ENCODE assay signal across 7 cellular contexts in genomic region chr7:27199820-27200760, GRCh38. TPM values are rescaled to one million over a fixed set of nuclear protein-coding genes. Genes with fewer than 3 reads are reported as not detected.
DNase-seq lines count a peak whose midpoint lies in the region; ATAC-seq and TF ChIP-seq lines count a peak whose summit lies in the region.

Gene HOXA13, minus strand, starts transcription at chr7:27200091. Its CDS starts 14 bp downstream, at chr7:27200077.

- H4K8ac ChIP-seq in trophoblast cell (ENCODE audit: low read depth, low read length) = no peak within 1 kb of the TSS

- no peaks in the 10 kb centered on the region for H3K9me3 ChIP-seq in RWPE2 (ENCODE audit: severe bottlenecking)
- peaks cover 0 to 3% of the 10 kb centered on the region in 2 donors for H3K9me3 ChIP-seq in esophagus (ENCODE audit: control insufficient read depth in 2 of 2, insufficient read depth in 1 of 2, low read depth in 1 of 2, low read length in 1 of 2)
- H3K9me3 ChIP-seq in trophoblast cell (ENCODE audit: insufficient read depth, low read depth, low read length) = peaks cover 12% of the 10 kb centered on the region

- no peak within 1 kb of the TSS for H4K12ac ChIP-seq in trophoblast cell (ENCODE audit: low read depth, low read length)

- H2BK12ac ChIP-seq in trophoblast cell (ENCODE audit: low read length) = no peak within 1 kb of the TSS

- H3K4me3 ChIP-seq in RWPE2 (ENCODE audit: severe bottlenecking) (peak within 1 kb of the TSS; percentile 89), esophagus (ENCODE audit: low read depth in 1 of 2, low read length in 2 of 2) (peak within 1 kb of the TSS; percentile 22 to 60), trophoblast cell (ENCODE audit: low read depth, low read length) (peak within 1 kb of the TSS; percentile 55)

- 1% methylated on average over 87 to 105 of the region's 105 CpGs for WGBS in esophagus, 2 donors
- no CpG with 5 or more reads among the region's 105 CpGs for WGBS in trophoblast cell (ENCODE audit: extremely low coverage, insufficient coverage, insufficient read length)

- no peak within 1 kb of the TSS for H3K14ac ChIP-seq in trophoblast cell (ENCODE audit: low read length)

- H3K4me1 ChIP-seq in RWPE2 (ENCODE audit: insufficient read depth, poor library complexity, severe bottlenecking) (peaks cover 8% of the 10 kb centered on the region), esophagus (ENCODE audit: control insufficient read depth in 2 of 2, insufficient read depth in 2 of 2, low read length in 1 of 2) (peaks cover 18% of the 10 kb centered on the region in 2 donors), trophoblast cell (ENCODE audit: control insufficient read depth in 1 of 2, insufficient read depth in 2 of 2, low read length in 2 of 2) (peaks cover 14 to 15% of the 10 kb centered on the region in 2 experiments)

- H2AK5ac ChIP-seq in trophoblast cell (ENCODE audit: low read length) = no peak within 1 kb of the TSS

- H3K79me2 ChIP-seq in trophoblast cell (ENCODE audit: control insufficient read depth, insufficient read depth, low read length, poor library complexity) = no peaks in the 10 kb centered on the region

- H3K36me3 ChIP-seq in RWPE2 (ENCODE audit: low read depth) (peaks cover 25% of the 10 kb centered on the region), esophagus (ENCODE audit: control insufficient read depth in 2 of 2, insufficient read depth in 2 of 2, low read length in 1 of 2) (no peaks in the 10 kb centered on the region), trophoblast cell (ENCODE audit: control insufficient read depth in 1 of 2, insufficient read depth in 2 of 2, low read length in 2 of 2) (no peaks in the 10 kb centered on the region)

- H3K4ac ChIP-seq in trophoblast cell (ENCODE audit: low read depth, low read length) = no peak within 1 kb of the TSS

- H2BK120ac ChIP-seq in trophoblast cell (ENCODE audit: insufficient read depth, low read length, poor library complexity) = no peak within 1 kb of the TSS

- DNase-seq in GDM1 (lab: John Stamatoyannopoulos, UW) = peak; percentile 61
- peak; percentile 92 for DNase-seq in HT-29 (ENCODE audit: low spot score)
- DNase-seq in RWPE2 (ENCODE audit: low spot score) = peak; percentile 86
- DNase-seq in trophoblast cell = peak in 1 of 2 donors; percentile 40
- no peak for DNase-seq in stimulated activated CD4-positive, alpha-beta T cell treated with anti-CD3 and anti-CD28 coated beads, Interleukin-2, amount 100 ng/mL, for 24 hours

- no peak for TF ChIP-seq CTCF in RWPE2 (IDR thresholded peaks at IDR 0.05; ENCODE audit: poor library complexity, severe bottlenecking)

- H3K18ac ChIP-seq in trophoblast cell (ENCODE audit: low read length) = no peak within 1 kb of the TSS

- peak within 1 kb of the TSS; percentile 71 for H3K4me2 ChIP-seq in trophoblast cell (ENCODE audit: low read length)

- H3K9ac ChIP-seq in trophoblast cell (ENCODE audit: low read length) = no peak within 1 kb of the TSS

- no peak within 1 kb of the TSS for H4K91ac ChIP-seq in trophoblast cell (ENCODE audit: low read depth, low read length)

- H2BK5ac ChIP-seq in trophoblast cell (ENCODE audit: low read depth, low read length, poor library complexity) = no peak within 1 kb of the TSS

- ATAC-seq in RWPE2 (ENCODE audit: low read depth) (peak; percentile 54), HG03442 (IDR thresholded peaks at IDR 0.05; ENCODE audit: unreplicated experiment) (no peak)

- no peaks in the 10 kb centered on the region for H3K27me3 ChIP-seq in RWPE2 (ENCODE audit: insufficient read depth, poor library complexity, severe bottlenecking)
- peaks cover 21 to 66% of the 10 kb centered on the region in 2 donors for H3K27me3 ChIP-seq in esophagus (ENCODE audit: control insufficient read depth in 1 of 2, insufficient read depth in 2 of 2, low read length in 2 of 2)
- H3K27me3 ChIP-seq in trophoblast cell (ENCODE audit: insufficient read depth, low read length) = peaks cover 72% of the 10 kb centered on the region

- peak within 1 kb of the TSS; percentile 79 for H2AFZ ChIP-seq in trophoblast cell (ENCODE audit: insufficient read depth, low read length, poor library complexity)

- H3K23ac ChIP-seq in trophoblast cell (ENCODE audit: low read length) = no peak within 1 kb of the TSS

- H3K27ac ChIP-seq in RWPE2 (ENCODE audit: poor library complexity, severe bottlenecking) = peak within 1 kb of the TSS; percentile 92
- H3K27ac ChIP-seq in esophagus (ENCODE audit: low read depth in 2 of 2, low read length in 1 of 2) = no peak within 1 kb of the TSS
- H3K27ac ChIP-seq in trophoblast cell (ENCODE audit: low read depth, low read length) = no peak within 1 kb of the TSS

- H3K79me1 ChIP-seq in trophoblast cell (ENCODE audit: low read length) = no peaks in the 10 kb centered on the region

RNA-seq across cellular contexts. Expression of gene HOXA13, which starts in this region (rescaled TPM):
- 19.8 and 22.2 TPM in 2 replicates for total RNA-seq in HT-29 (2014; rRNA removed; shearing (Covaris generic))
- polyA plus RNA-seq in esophagus = not detected
- 0.82 and 1.00 TPM in 2 replicates for polyA plus RNA-seq in trophoblast cell (2013)

Comparison
In these comparisons a context has a peak if more than half of its experiments do, and no peak if none do; other contexts are left out.
1. DNase-seq: peak in GDM1 (single experiment), HT-29 (single experiment) and RWPE2 (single experiment); none in stimulated activated CD4-positive, alpha-beta T cell treated with anti-CD3 and anti-CD28 coated beads, Interleukin-2, amount 100 ng/mL, for 24 hours (0 of 2).
2. Peak in every context shown above with its lines, with median percentiles within 50 percentile points of each other: H3K4me3 ChIP-seq.